Comparison of ENCODE assay signal across 8 cellular contexts in genomic region chr6:7267521-7268091, GRCh38. TPM values are rescaled to one million over a fixed set of nuclear protein-coding genes. Genes with fewer than 3 reads are reported as not detected.
A peak's percentile ranks its signal among the peaks of the same experiment; 100 is the strongest.
DNase-seq lines count a peak whose midpoint lies in the region; ATAC-seq and TF ChIP-seq lines count a peak whose summit lies in the region.

No MANE protein-coding gene starts in this region.

- H3K9me3 Mint-ChIP-seq in activated naive CD4-positive, alpha-beta T cell treated with anti-CD3 and anti-CD28 coated beads, Interleukin-2, amount 50 U/mL, for 72 hours, result no peaks in the 10 kb centered on the region
- H3K9me3 Mint-ChIP-seq in type B pancreatic cell, result no peaks in the 10 kb centered on the region
- no peaks in the 10 kb centered on the region for H3K9me3 Mint-ChIP-seq in stimulated activated memory B cell treated with anti-CD40 and anti-IgM and Interleukin-4, amounts not matched to agents 10 μg/mL and 1 μg/mL and 100 μg/mL, for 72 hours

- H3K4me3 Mint-ChIP-seq in type B pancreatic cell, result no peak overlapping the region
- no peak overlapping the region for H3K4me3 Mint-ChIP-seq in stimulated activated memory B cell treated with anti-CD40 and anti-IgM and Interleukin-4, amounts not matched to agents 10 μg/mL and 1 μg/mL and 100 μg/mL, for 72 hours

- H3K4me1 ChIP-seq in adrenal gland (replicated peaks in 1 of 2) (no peaks in the 10 kb centered on the region), hepatocyte (ENCODE audit: insufficient read depth) (no peaks in the 10 kb centered on the region)

- no peaks in the 10 kb centered on the region for H3K79me2 ChIP-seq in hepatocyte

- H3K36me3 ChIP-seq in adrenal gland (replicated peaks in 1 of 2), result no peaks in the 10 kb centered on the region
- no peaks in the 10 kb centered on the region for H3K36me3 ChIP-seq in hepatocyte (replicated peaks; ENCODE audit: insufficient read depth, low read depth)

- TF ChIP-seq POLR2A in adrenal gland (IDR thresholded peaks at IDR 0.05), result no peak

- intact Hi-C loops in adrenal gland (cut with DNase I), result no loop called here

- peaks cover 7% of the 10 kb centered on the region for H3K4me1 Mint-ChIP-seq in type B pancreatic cell (ENCODE audit: unreplicated experiment)
- H3K4me1 Mint-ChIP-seq in stimulated activated memory B cell treated with anti-CD40 and anti-IgM and Interleukin-4, amounts not matched to agents 10 μg/mL and 1 μg/mL and 100 μg/mL, for 72 hours, result no peaks in the 10 kb centered on the region

- H3K27me3 Mint-ChIP-seq in type B pancreatic cell, result no peaks in the 10 kb centered on the region
- peaks cover 29% of the 10 kb centered on the region for H3K27me3 Mint-ChIP-seq in stimulated activated memory B cell treated with anti-CD40 and anti-IgM and Interleukin-4, amounts not matched to agents 10 μg/mL and 1 μg/mL and 100 μg/mL, for 72 hours

- H4K20me1 ChIP-seq in hepatocyte (ENCODE audit: insufficient read depth, poor library complexity, severe bottlenecking), result no peaks in the 10 kb centered on the region

- H3K4me3 ChIP-seq in adrenal gland (no peak overlapping the region), hepatocyte (no peak overlapping the region)

- no peaks in the 10 kb centered on the region for H3K36me3 Mint-ChIP-seq in activated naive CD4-positive, alpha-beta T cell treated with anti-CD3 and anti-CD28 coated beads, Interleukin-2, amount 50 U/mL, for 72 hours
- H3K36me3 Mint-ChIP-seq in type B pancreatic cell, result no peaks in the 10 kb centered on the region
- H3K36me3 Mint-ChIP-seq in stimulated activated memory B cell treated with anti-CD40 and anti-IgM and Interleukin-4, amounts not matched to agents 10 μg/mL and 1 μg/mL and 100 μg/mL, for 72 hours, result peaks cover 5% of the 10 kb centered on the region

- peak in 1 of 2 donors; percentile 53 for DNase-seq in activated naive CD4-positive, alpha-beta T cell treated with anti-CD3 and anti-CD28 coated beads, Interleukin-2, amount 50 U/mL, for 72 hours (ENCODE audit: low spot score in 2 of 2)
- no peak for DNase-seq in activated naive CD4-positive, alpha-beta T cell treated with Interleukin-2 at 50 U/mL for 16 hours
- DNase-seq in adrenal gland, result peak; percentile 88 to 96 (median 95)
- DNase-seq in hepatocyte (ENCODE audit: low spot score), result peak; percentile 32
- peak; percentile 40 for DNase-seq in type B pancreatic cell (ENCODE audit: extremely low spot score, unreplicated experiment)
- DNase-seq in NCI-H146 treated with DMSO at 0.1 percent for 48 hours (lab: John Stamatoyannopoulos, UW; ENCODE audit: unreplicated experiment), result no peak

- H3K27me3 ChIP-seq in adrenal gland, result no peaks in the 10 kb centered on the region
- no peaks in the 10 kb centered on the region for H3K27me3 ChIP-seq in hepatocyte

- H3K9me2 ChIP-seq in hepatocyte (replicated peaks; ENCODE audit: insufficient read depth), result no peaks in the 10 kb centered on the region

- H3K27ac ChIP-seq in adrenal gland (peak overlapping the region in 1 of 5 donors; percentile 75), hepatocyte (no peak overlapping the region)

- H3K4me2 ChIP-seq in hepatocyte, result no peak overlapping the region

- peak; percentile 32 to 67 for ATAC-seq in activated naive CD4-positive, alpha-beta T cell treated with anti-CD3 and anti-CD28 coated beads, Interleukin-2, amount 50 U/mL, for 72 hours
- ATAC-seq in stimulated activated memory B cell treated with anti-CD40 and anti-IgM and Interleukin-4, amounts not matched to agents 10 μg/mL and 1 μg/mL and 100 μg/mL, for 72 hours, result no peak
- ATAC-seq in GM18519 (IDR thresholded peaks at IDR 0.05; ENCODE audit: low FRiP score, unreplicated experiment), result no peak

- WGBS in adrenal gland, 4 donors, result 38 to 55% (median 44%) methylated on average over 11 to 13 of the region's 13 CpGs
- WGBS in hepatocyte (ENCODE audit: low lambda C conversion rate, missing lambda C conversion rate), result 83% methylated on average over 13 of the region's 13 CpGs

- H3K27ac Mint-ChIP-seq in activated naive CD4-positive, alpha-beta T cell treated with anti-CD3 and anti-CD28 coated beads, Interleukin-2, amount 50 U/mL, for 72 hours, result no peak overlapping the region
- no peak overlapping the region for H3K27ac Mint-ChIP-seq in type B pancreatic cell
- H3K27ac Mint-ChIP-seq in stimulated activated memory B cell treated with anti-CD40 and anti-IgM and Interleukin-4, amounts not matched to agents 10 μg/mL and 1 μg/mL and 100 μg/mL, for 72 hours, result no peak overlapping the region

- H2AFZ ChIP-seq in hepatocyte, result no peak overlapping the region

- TF ChIP-seq CTCF in adrenal gland (IDR thresholded peaks at IDR 0.05), result no peak
- TF ChIP-seq CTCF in hepatocyte (IDR thresholded peaks at IDR 0.05; ENCODE audit: poor library complexity), result no peak
- no peak for TF ChIP-seq CTCF in type B pancreatic cell (conservative IDR thresholded peaks at IDR 0.05)

- H3K9me3 ChIP-seq in adrenal gland (replicated peaks in 1 of 3), result no peaks in the 10 kb centered on the region
- H3K9me3 ChIP-seq in hepatocyte (ENCODE audit: low read depth), result no peaks in the 10 kb centered on the region

RNA-seq across cellular contexts. Expression of gene SSR1, which starts 45.4 kb away (rescaled TPM):
- total RNA-seq in activated naive CD4-positive, alpha-beta T cell treated with anti-CD3 and anti-CD28 coated beads, Interleukin-2, amount 50 U/mL, for 72 hours, result 100 to 1,000 TPM; 103 to 122 TPM
- total RNA-seq in adrenal gland (100 to 1,000 TPM in 4 of 8 donors, 10 to 100 TPM in 4; 42.9 to 281 (median 106) TPM), hepatocyte (170 and 177 TPM in 2 replicates), type B pancreatic cell (ENCODE audit: low replicate concordance) (116 and 124 TPM in 2 replicates)
- polyA plus RNA-seq in adrenal gland (100 to 1,000 TPM in 1 of 3 donors, 10 to 100 TPM in 1, 1 to 10 TPM in 1; 9.7 to 211 (median 15.1) TPM), hepatocyte (191 and 195 TPM in 2 replicates)

Comparison
In these comparisons a context has a peak if more than half of its experiments do, and no peak if none do; other contexts are left out.
1. ATAC-seq: peak in activated naive CD4-positive, alpha-beta T cell treated with anti-CD3 and anti-CD28 coated beads, Interleukin-2, amount 50 U/mL, for 72 hours (2 of 2); none in stimulated activated memory B cell treated with anti-CD40 and anti-IgM and Interleukin-4, amounts not matched to agents 10 μg/mL and 1 μg/mL and 100 μg/mL, for 72 hours (single experiment) and GM18519 (single experiment).
2. DNase-seq: peak in adrenal gland (7 of 7), hepatocyte (single experiment) and type B pancreatic cell (single experiment); none in activated naive CD4-positive, alpha-beta T cell treated with Interleukin-2 at 50 U/mL for 16 hours (single experiment) and NCI-H146 treated with DMSO at 0.1 percent for 48 hours (single experiment).